1 cellular context compared by ENCODE assay signal in genomic region chr17:7252176-7253043, GRCh38.
TF ChIP-seq lines count a peak whose summit lies in the region.

Gene ELP5 (plus strand): TSS chr17:7252215. CDS start chr17:7252551, 336 bp downstream.

TF ChIP-seq in GM23338, 12 proteins besides CTCF, POLR2A, EP300 and RAD21 (continued from another document):
- TF ChIP-seq ZNF462 (CRISPR knock-in tag; IDR thresholded peaks at IDR 0.05), result no peak
- no peak for TF ChIP-seq STAT1 (IDR thresholded peaks at IDR 0.05; ENCODE audit: unreplicated experiment)
- peak; percentile 94 for TF ChIP-seq CREB1 (CRISPR knock-in tag; IDR thresholded peaks at IDR 0.05; ENCODE audit: low read depth)
